Comparison of ENCODE assay signal across 16 cellular contexts in genomic region chr10:62354941-62355340, GRCh38. TPM values are rescaled to one million over a fixed set of nuclear protein-coding genes. Genes with fewer than 3 reads are reported as not detected.
"Had no signal": no experiment of that assay in that cellular context is flagged by ENCODE, and none has a peak within 500 bp of the region (broad histone marks: within the 10 kb centered on the region; RNA-seq: fewer than 3 reads in every experiment).

No MANE protein-coding gene starts in this region.

- H3K4me3 Mint-ChIP-seq: activated CD4-positive, alpha-beta T cell treated with anti-CD3 and anti-CD28 coated beads, Interleukin-2, amount 10 ng/mL, durations not matched to agents 7 days and 5 days; activated T-helper 1 cell treated with anti-CD3 and anti-CD28 coated beads, Interleukin-12 subunit alpha, Interleukin-12 subunit beta, Interleukin-2, Interleukin-4 antibody, amounts not matched to agents 30 ng/mL and 10 ng/mL and 1 ng/mL, durations not matched to agents 14 hours and 24 hours and 36 hours; neural crest cell; stimulated activated naive CD8-positive, alpha-beta T cell treated with anti-CD3 and anti-CD28 coated beads, Interleukin-15, amount 100 ng/mL, for 72 hours had no signal

- H3K4me1 Mint-ChIP-seq: activated CD4-positive, alpha-beta T cell treated with anti-CD3 and anti-CD28 coated beads, Interleukin-2, amount 10 ng/mL, durations not matched to agents 7 days and 5 days; neural crest cell had no signal

- H3K27ac Mint-ChIP-seq: activated CD4-positive, alpha-beta T cell treated with anti-CD3 and anti-CD28 coated beads, Interleukin-2, amount 10 ng/mL, durations not matched to agents 7 days and 5 days; activated T-helper 1 cell treated with anti-CD3 and anti-CD28 coated beads, Interleukin-12 subunit alpha, Interleukin-12 subunit beta, Interleukin-2, Interleukin-4 antibody, amounts not matched to agents 30 ng/mL and 10 ng/mL and 1 ng/mL, durations not matched to agents 14 hours and 24 hours and 36 hours; stimulated activated naive CD8-positive, alpha-beta T cell treated with anti-CD3 and anti-CD28 coated beads, Interleukin-15, amount 100 ng/mL, for 72 hours had no signal

- H3K36me3 ChIP-seq: ascending aorta, esophagus squamous epithelium, gastrocnemius medialis, pancreas, spleen, upper lobe of right lung had no signal

- H3K4me1 ChIP-seq: ascending aorta, esophagus squamous epithelium, gastrocnemius medialis, pancreas, spleen, testis, upper lobe of right lung had no signal

- H3K9me3 ChIP-seq: ascending aorta, esophagus squamous epithelium, gastrocnemius medialis, pancreas, testis, upper lobe of right lung had no signal

- H3K27ac ChIP-seq: ascending aorta, esophagus squamous epithelium, gastrocnemius medialis, pancreas, spleen, testis, upper lobe of right lung had no signal

- H3K27me3 ChIP-seq: ascending aorta, esophagus squamous epithelium, gastrocnemius medialis, pancreas, spleen, testis, upper lobe of right lung had no signal

- H3K4me3 ChIP-seq: ascending aorta, esophagus squamous epithelium, gastrocnemius medialis, pancreas, spleen, testis, upper lobe of right lung had no signal

- DNase-seq: activated CD4-positive, alpha-beta T cell treated with anti-CD3 and anti-CD28 coated beads, Interleukin-2, amount 10 ng/mL, durations not matched to agents 7 days and 5 days; activated naive CD4-positive, alpha-beta T cell treated with Interleukin-2 at 50 U/mL for 16 hours; esophagus squamous epithelium; gastrocnemius medialis; left colon; pancreas; spleen; stimulated activated CD4-positive, alpha-beta T cell treated with anti-CD3 and anti-CD28 coated beads, Interleukin-1b, Interleukin-23, amount 100 ng/mL, for 48 hours; stimulated activated naive CD8-positive, alpha-beta T cell treated with anti-CD3 and anti-CD28 coated beads, Interleukin-15, amount 100 ng/mL, for 72 hours; testis; upper lobe of right lung had no signal

- ATAC-seq: gastrocnemius medialis; left colon; pancreas; sciatic nerve; stimulated activated naive CD8-positive, alpha-beta T cell treated with anti-CD3 and anti-CD28 coated beads, Interleukin-15, amount 100 ng/mL, for 72 hours; upper lobe of right lung had no signal

RNA-seq across cellular contexts. Expression of gene ZNF365, which starts 19.2 kb away (rescaled TPM):
- total RNA-seq: activated T-helper 1 cell treated with anti-CD3 and anti-CD28 coated beads, Interleukin-12 subunit alpha, Interleukin-12 subunit beta, Interleukin-2, Interleukin-4 antibody, amounts not matched to agents 30 ng/mL and 10 ng/mL and 1 ng/mL, durations not matched to agents 14 hours and 24 hours and 36 hours; ascending aorta; gastrocnemius medialis; left colon; lung microvascular endothelial cell had no signal
